Comparison of ENCODE assay signal across 25 cellular contexts in genomic region chr15:67545864-67546263, GRCh38.
"Had no signal": no experiment of that assay in that cellular context is flagged by ENCODE, and none has a peak within 500 bp of the region (broad histone marks: within the 10 kb centered on the region; RNA-seq: fewer than 3 reads in every experiment).

No MANE protein-coding gene starts in this region.

- H3K4me3 ChIP-seq: coronary artery, esophagus squamous epithelium, heart right ventricle, left lung, prostate gland, right atrium auricular region, smooth muscle cell, testis, tibial nerve, upper lobe of left lung had no signal

- H3K9me3 ChIP-seq: esophagus squamous epithelium, heart right ventricle, left lung, prostate gland, right atrium auricular region, testis, tibial nerve, upper lobe of left lung had no signal

- H3K36me3 ChIP-seq: prostate gland, right atrium auricular region had no signal

- H3K27ac ChIP-seq: coronary artery, esophagus squamous epithelium, heart right ventricle, left lung, prostate gland, right atrium auricular region, testis, tibial nerve, upper lobe of left lung had no signal

- H3K27me3 Mint-ChIP-seq: naive thymus-derived CD8-positive, alpha-beta T cell; stimulated activated memory B cell treated with anti-CD40 and anti-IgM and Interleukin-4, amounts not matched to agents 10 μg/mL and 1 μg/mL and 100 μg/mL, for 72 hours had no signal

- H3K27ac Mint-ChIP-seq: stimulated activated memory B cell treated with anti-CD40 and anti-IgM and Interleukin-4, amounts not matched to agents 10 μg/mL and 1 μg/mL and 100 μg/mL, for 72 hours had no signal

- DNase-seq: dermis blood vessel endothelial cell; effector memory CD4-positive, alpha-beta T cell; esophagus squamous epithelium; foreskin melanocyte; glutamatergic neuron; heart right ventricle; hippocampal formation; left cardiac atrium; left lung; naive thymus-derived CD8-positive, alpha-beta T cell; nucleus accumbens; stimulated activated CD4-positive, alpha-beta T cell treated with anti-CD3 and anti-CD28 coated beads, Interleukin-12 subunit alpha, Interleukin-12 subunit beta, amount 100 ng/mL, for 4 hours; stimulated activated CD4-positive, alpha-beta T cell treated with anti-CD3 and anti-CD28 coated beads, Interleukin-1b, Interleukin-23, amount 100 ng/mL, for 48 hours; stimulated activated CD4-positive, alpha-beta T cell treated with anti-CD3 and anti-CD28 coated beads, Interleukin-4, amount 100 ng/mL, for 24 hours; stimulated activated naive CD8-positive, alpha-beta T cell treated with anti-CD3 and anti-CD28 coated beads, Interleukin-15, Interleukin-2, amounts not matched to agents 100 U/mL and 50 U/mL, for 24 hours; substantia nigra; testis; upper lobe of left lung had no signal

- H3K9me3 Mint-ChIP-seq: naive thymus-derived CD8-positive, alpha-beta T cell; stimulated activated memory B cell treated with anti-CD40 and anti-IgM and Interleukin-4, amounts not matched to agents 10 μg/mL and 1 μg/mL and 100 μg/mL, for 72 hours had no signal

- H3K4me2 ChIP-seq: smooth muscle cell had no signal

- ATAC-seq: heart right ventricle; left cardiac atrium; left lung; naive thymus-derived CD8-positive, alpha-beta T cell; sciatic nerve; stimulated activated memory B cell treated with anti-CD40 and anti-IgM and Interleukin-4, amounts not matched to agents 10 μg/mL and 1 μg/mL and 100 μg/mL, for 72 hours; stimulated activated naive CD8-positive, alpha-beta T cell treated with anti-CD3 and anti-CD28 coated beads, Interleukin-15, Interleukin-2, amounts not matched to agents 100 U/mL and 50 U/mL, for 24 hours had no signal

- H3K4me3 Mint-ChIP-seq: stimulated activated memory B cell treated with anti-CD40 and anti-IgM and Interleukin-4, amounts not matched to agents 10 μg/mL and 1 μg/mL and 100 μg/mL, for 72 hours had no signal

- H3K27me3 ChIP-seq: esophagus squamous epithelium, heart right ventricle, left lung, right atrium auricular region, testis, tibial nerve, upper lobe of left lung had no signal
